19 cellular contexts compared by ENCODE assay signal in genomic region chr5:172153695-172154094, GRCh38. TPM values are rescaled to one million over a fixed set of nuclear protein-coding genes. Genes with fewer than 3 reads are reported as not detected.
DNase-seq lines count a peak whose midpoint lies in the region; ATAC-seq and TF ChIP-seq lines count a peak whose summit lies in the region.
"Had no signal": no experiment of that assay in that cellular context is flagged by ENCODE, and none has a peak within 500 bp of the region (broad histone marks: within the 10 kb centered on the region; RNA-seq: fewer than 3 reads in every experiment).

No MANE protein-coding gene starts in this region.

- intact Hi-C loops in CD8-positive, alpha-beta T cell (cut with DNase I, micrococcal nuclease), result no loop called here
- intact Hi-C loops in activated T-helper 2 cell treated with anti-CD3 and anti-CD28 coated beads, Interferon-gamma antibody, Interleukin-2, Interleukin-4, amounts not matched to agents 10 μg/mL and 5 μg/mL and 100 μg/mL, durations not matched to agents 14 hours and 24 hours and 36 hours (cut with micrococcal nuclease), result no loop called here
- intact Hi-C loops in natural killer cell (cut with micrococcal nuclease), result no loop called here

- H3K9me2 ChIP-seq in GM23338 (ENCODE audit: insufficient read depth), result no peaks in the 10 kb centered on the region

- no peaks in the 10 kb centered on the region for H3K9me3 Mint-ChIP-seq in CD8-positive, alpha-beta T cell
- no peaks in the 10 kb centered on the region for H3K9me3 Mint-ChIP-seq in activated T-helper 2 cell treated with anti-CD3 and anti-CD28 coated beads, Interferon-gamma antibody, Interleukin-2, Interleukin-4, amounts not matched to agents 10 μg/mL and 5 μg/mL and 100 μg/mL, durations not matched to agents 14 hours and 24 hours and 36 hours
- H3K9me3 Mint-ChIP-seq in natural killer cell, result no peaks in the 10 kb centered on the region
- no peaks in the 10 kb centered on the region; the same call in 2 of the 3 replicates for H3K9me3 Mint-ChIP-seq in GM23338

- H3K9me3 ChIP-seq in BLaER1 treated with 17β-estradiol and CSF1 and Interleukin-3, amounts not matched to agents 10 nM and 100 nM (replicated peaks in 1 of 11), result 0 out of 22 replicates have a peak, but pooled peaks cover 0 to 7% (median 0%) of the 10 kb centered on the region in 11 experiments
- no peaks in the 10 kb centered on the region for H3K9me3 ChIP-seq in CD8-positive, alpha-beta T cell (ENCODE audit: low read length)
- H3K9me3 ChIP-seq: gastroesophageal sphincter, mucosa of descending colon, SJCRH30, uterus had no signal

- H3F3A ChIP-seq in GM23338 (replicated peaks; ENCODE audit: low read depth), result 0 out of 2 replicates have a peak, but pooled peaks cover 3% of the 10 kb centered on the region

- H3K4me2 ChIP-seq in BLaER1 treated with 17β-estradiol and CSF1 and Interleukin-3, amounts not matched to agents 10 nM and 100 nM, result peak overlapping the region; percentile 2 to 85 (median 71); a peak in 21 of 22 replicates
- H3K4me2 ChIP-seq in GM23338, result no peak overlapping the region

- H3K27ac Mint-ChIP-seq in CD8-positive, alpha-beta T cell, result peak overlapping the region; percentile 86
- peak overlapping the region; percentile 56 for H3K27ac Mint-ChIP-seq in activated T-helper 2 cell treated with anti-CD3 and anti-CD28 coated beads, Interferon-gamma antibody, Interleukin-2, Interleukin-4, amounts not matched to agents 10 μg/mL and 5 μg/mL and 100 μg/mL, durations not matched to agents 14 hours and 24 hours and 36 hours
- H3K27ac Mint-ChIP-seq in natural killer cell (peak overlapping the region; percentile 97 to 98), GM23338 (no peak overlapping the region)

- no peak for ATAC-seq in CD8-positive, alpha-beta T cell
- ATAC-seq in natural killer cell (no peak), GM23338 (no peak)
- ATAC-seq: left colon, mucosa of descending colon, sciatic nerve had no signal

- TF ChIP-seq CTCF in CD8-positive, alpha-beta T cell (IDR thresholded peaks at IDR 0.05), result no peak
- TF ChIP-seq CTCF in natural killer cell (IDR thresholded peaks at IDR 0.05), result no peak
- no peak for TF ChIP-seq CTCF in GM23338 (conservative IDR thresholded peaks at IDR 0.05; ENCODE audit: low read depth in 2 of 2)

- peaks cover 88% of the 10 kb centered on the region for H3K36me3 Mint-ChIP-seq in CD8-positive, alpha-beta T cell
- peaks cover 81% of the 10 kb centered on the region for H3K36me3 Mint-ChIP-seq in activated T-helper 2 cell treated with anti-CD3 and anti-CD28 coated beads, Interferon-gamma antibody, Interleukin-2, Interleukin-4, amounts not matched to agents 10 μg/mL and 5 μg/mL and 100 μg/mL, durations not matched to agents 14 hours and 24 hours and 36 hours (ENCODE audit: low read depth)
- H3K36me3 Mint-ChIP-seq in natural killer cell (peaks cover 7% of the 10 kb centered on the region), GM23338 (ENCODE audit: low read depth) (no peaks in the 10 kb centered on the region; the same call in 2 of the 3 replicates)

- H2AFZ ChIP-seq in GM23338, result no peak overlapping the region

- H3K9ac ChIP-seq in BLaER1 treated with 17β-estradiol and CSF1 and Interleukin-3, amounts not matched to agents 10 nM and 100 nM, result peak overlapping the region in 10 of 11 experiments; percentile 7 to 72 (median 50); a peak in 16 of 22 replicates

- no peak overlapping the region for H3K4me3 Mint-ChIP-seq in CD8-positive, alpha-beta T cell
- no peak overlapping the region for H3K4me3 Mint-ChIP-seq in activated T-helper 2 cell treated with anti-CD3 and anti-CD28 coated beads, Interferon-gamma antibody, Interleukin-2, Interleukin-4, amounts not matched to agents 10 μg/mL and 5 μg/mL and 100 μg/mL, durations not matched to agents 14 hours and 24 hours and 36 hours (ENCODE audit: low read depth)
- H3K4me3 Mint-ChIP-seq in natural killer cell, result no peak overlapping the region
- H3K4me3 Mint-ChIP-seq in GM23338, result no peak overlapping the region

- H3K79me2 ChIP-seq in GM23338 (replicated peaks; ENCODE audit: insufficient read depth), result no peaks in the 10 kb centered on the region

- POLR2A ChIA-PET in CD8-positive, alpha-beta T cell (lab: Charles Lee), result interaction anchor here (1.0 to 4.2 kb wide), 2 partner anchors 20 kb away, joined by 5 to 21 read pairs; no protein-coding TSS in a partner anchor

- DNase-seq in CD8-positive, alpha-beta T cell, result no peak
- no peak for DNase-seq in activated T-helper 2 cell treated with anti-CD3 and anti-CD28 coated beads, Interferon-gamma antibody, Interleukin-2, Interleukin-4, amounts not matched to agents 10 μg/mL and 5 μg/mL and 100 μg/mL, durations not matched to agents 14 hours and 24 hours and 36 hours (ENCODE audit: low spot score)
- DNase-seq in natural killer cell (no peak), GM23338 (ENCODE audit: low spot score) (no peak), NCI-H2081 treated with DMSO at 0.1 percent for 48 hours (lab: John Stamatoyannopoulos, UW) (no peak), cortex of kidney (lab: John Stamatoyannopoulos, UW) (no peak)
- DNase-seq: activated CD8-positive, alpha-beta memory T cell treated with anti-CD3 and anti-CD28 coated beads, Interleukin-2, amount 50 U/mL, for 48 hours; left colon; mucosa of descending colon; NCI-H1105 treated with DMSO at 0.1 percent for 48 hours; NCI-H526 treated with DMSO at 0.1 percent for 48 hours; SJCRH30; T-helper 9 cell; uterus had no signal

- CTCF ChIA-PET in CD8-positive, alpha-beta T cell (lab: Charles Lee), result interaction anchor here (1.0 to 2.8 kb wide), 4 partner anchors 20 to 46 kb away, joined by 3 to 16 read pairs (median 4); no protein-coding TSS in a partner anchor

- H3K4me3 ChIP-seq in BLaER1 treated with 17β-estradiol and CSF1 and Interleukin-3, amounts not matched to agents 10 nM and 100 nM, result peak overlapping the region in 1 of 10 experiments; percentile 33; a peak in 2 of 20 replicates
- H3K4me3 ChIP-seq in CD8-positive, alpha-beta T cell (ENCODE audit: low read depth, low read length), result no peak overlapping the region
- H3K4me3 ChIP-seq in GM23338, result no peak overlapping the region
- H3K4me3 ChIP-seq: gastroesophageal sphincter, mucosa of descending colon, SJCRH30, uterus had no signal

- peaks cover 5 to 69% (median 31%) of the 10 kb centered on the region in 11 experiments; a peak in 17 of 22 replicates for H4K20me1 ChIP-seq in BLaER1 treated with 17β-estradiol and CSF1 and Interleukin-3, amounts not matched to agents 10 nM and 100 nM
- no peaks in the 10 kb centered on the region; the same call in 1 of the 2 replicates for H4K20me1 ChIP-seq in GM23338 (replicated peaks; ENCODE audit: insufficient read depth)

- H3K4me1 Mint-ChIP-seq in CD8-positive, alpha-beta T cell (ENCODE audit: low read depth), result peaks cover 77% of the 10 kb centered on the region
- H3K4me1 Mint-ChIP-seq in activated T-helper 2 cell treated with anti-CD3 and anti-CD28 coated beads, Interferon-gamma antibody, Interleukin-2, Interleukin-4, amounts not matched to agents 10 μg/mL and 5 μg/mL and 100 μg/mL, durations not matched to agents 14 hours and 24 hours and 36 hours (ENCODE audit: low read depth), result peaks cover 44% of the 10 kb centered on the region
- peaks cover 75 to 87% of the 10 kb centered on the region in 2 donors for H3K4me1 Mint-ChIP-seq in natural killer cell
- no peaks in the 10 kb centered on the region for H3K4me1 Mint-ChIP-seq in GM23338

- H3K27me3 Mint-ChIP-seq in CD8-positive, alpha-beta T cell (ENCODE audit: low read depth), result no peaks in the 10 kb centered on the region
- no peaks in the 10 kb centered on the region for H3K27me3 Mint-ChIP-seq in activated T-helper 2 cell treated with anti-CD3 and anti-CD28 coated beads, Interferon-gamma antibody, Interleukin-2, Interleukin-4, amounts not matched to agents 10 μg/mL and 5 μg/mL and 100 μg/mL, durations not matched to agents 14 hours and 24 hours and 36 hours (ENCODE audit: low read depth)
- H3K27me3 Mint-ChIP-seq in natural killer cell (ENCODE audit: low read depth in 2 of 2), result no peaks in the 10 kb centered on the region
- H3K27me3 Mint-ChIP-seq in GM23338 (ENCODE audit: insufficient read depth, low read depth, poor library complexity), result peaks cover 4% of the 10 kb centered on the region

- H3K36me3 ChIP-seq in BLaER1 treated with 17β-estradiol and CSF1 and Interleukin-3, amounts not matched to agents 10 nM and 100 nM, result peaks cover 70 to 89% (median 77%) of the 10 kb centered on the region in 11 experiments
- H3K36me3 ChIP-seq in CD8-positive, alpha-beta T cell (ENCODE audit: insufficient read depth, low read length), result peaks cover 37% of the 10 kb centered on the region
- H3K36me3 ChIP-seq in GM23338 (ENCODE audit: insufficient read depth), result no peaks in the 10 kb centered on the region
- H3K36me3 ChIP-seq: uterus had no signal

- no peaks in the 10 kb centered on the region for H3K27me3 ChIP-seq in BLaER1 treated with 17β-estradiol and CSF1 and Interleukin-3, amounts not matched to agents 10 nM and 100 nM
- H3K27me3 ChIP-seq in CD8-positive, alpha-beta T cell (ENCODE audit: insufficient read depth, low read length), result no peaks in the 10 kb centered on the region
- no peaks in the 10 kb centered on the region for H3K27me3 ChIP-seq in GM23338 (ENCODE audit: insufficient read depth)
- H3K27me3 ChIP-seq: gastroesophageal sphincter, SJCRH30, uterus had no signal

- peak overlapping the region; percentile 49 to 91 (median 74); a peak in 21 of 22 replicates for H3K27ac ChIP-seq in BLaER1 treated with 17β-estradiol and CSF1 and Interleukin-3, amounts not matched to agents 10 nM and 100 nM
- H3K27ac ChIP-seq in CD8-positive, alpha-beta T cell (ENCODE audit: low read depth, low read length), result no peak overlapping the region
- H3K27ac ChIP-seq in GM23338 (ENCODE audit: low read depth), result no peak overlapping the region
- H3K27ac ChIP-seq: gastroesophageal sphincter, SJCRH30, uterus had no signal

- H3K4me1 ChIP-seq in BLaER1 treated with 17β-estradiol and CSF1 and Interleukin-3, amounts not matched to agents 10 nM and 100 nM, result peaks cover 74 to 99% (median 93%) of the 10 kb centered on the region in 10 experiments
- H3K4me1 ChIP-seq in CD8-positive, alpha-beta T cell (ENCODE audit: insufficient read depth, low read length), result peaks cover 48% of the 10 kb centered on the region
- no peaks in the 10 kb centered on the region for H3K4me1 ChIP-seq in GM23338 (ENCODE audit: insufficient read depth)
- H3K4me1 ChIP-seq: SJCRH30, uterus had no signal

RNA-seq across cellular contexts. Expression of gene STK10, which starts 34.3 kb away (rescaled TPM):
- total RNA-seq in CD8-positive, alpha-beta T cell, result 100 to 1,000 TPM; 172 to 182 TPM
- total RNA-seq in activated T-helper 2 cell treated with anti-CD3 and anti-CD28 coated beads, Interferon-gamma antibody, Interleukin-2, Interleukin-4, amounts not matched to agents 10 μg/mL and 5 μg/mL and 100 μg/mL, durations not matched to agents 14 hours and 24 hours and 36 hours, result 102 and 105 TPM in 2 replicates
- 100 to 1,000 TPM; 705 to 879 (median 783) TPM for total RNA-seq in natural killer cell
- 17.8 and 19.6 TPM in 2 replicates for total RNA-seq in GM23338 (2014; rRNA removed; shearing (Covaris generic))
- 7.5 and 9.3 TPM in 2 replicates for polyA plus RNA-seq in GM23338 (2016; fragmentation: Nextera tagmentation; extraction: Ambion mirVana)

RNA-seq across cellular contexts. Expression of gene EFCAB9, which starts 40.3 kb away (rescaled TPM):
- not detected for total RNA-seq in CD8-positive, alpha-beta T cell
- total RNA-seq in activated T-helper 2 cell treated with anti-CD3 and anti-CD28 coated beads, Interferon-gamma antibody, Interleukin-2, Interleukin-4, amounts not matched to agents 10 μg/mL and 5 μg/mL and 100 μg/mL, durations not matched to agents 14 hours and 24 hours and 36 hours, result not detected in 2 replicates
- not detected for total RNA-seq in natural killer cell
- not detected in 2 replicates for total RNA-seq in GM23338 (2014; rRNA removed; shearing (Covaris generic))
- not detected in 2 replicates for polyA plus RNA-seq in GM23338 (2016; fragmentation: Nextera tagmentation; extraction: Ambion mirVana)
- total RNA-seq: gastroesophageal sphincter, HT1080, left colon, mucosa of descending colon, omental fat pad, sciatic nerve, SJCRH30, uterus had no signal

Comparison
In these comparisons a context has a peak if more than half of its experiments do, and no peak if none do; other contexts are left out.
1. H3K27ac ChIP-seq: peak in BLaER1 treated with 17β-estradiol and CSF1 and Interleukin-3, amounts not matched to agents 10 nM and 100 nM (11 of 11); none in CD8-positive, alpha-beta T cell (single experiment) and GM23338 (single experiment).